ENCODE assay signal across 20 cellular contexts in genomic region chr12:78081590-78082314, GRCh38.
DNase-seq lines count a peak whose midpoint lies in the region; ATAC-seq and TF ChIP-seq lines count a peak whose summit lies in the region.
"Had no signal": no experiment of that assay in that cellular context is flagged by ENCODE, and none has a peak within 500 bp of the region (broad histone marks: within the 10 kb centered on the region; RNA-seq: fewer than 3 reads in every experiment).

No MANE protein-coding gene starts in this region.

- H3K9me3 Mint-ChIP-seq in chondrocyte (ENCODE audit: low read depth) (no peaks in the 10 kb centered on the region), CD14-positive monocyte (peaks cover 0 to 4% (median 2%) of the 10 kb centered on the region in 7 donors)
- H3K9me3 Mint-ChIP-seq in stimulated activated memory B cell treated with anti-CD40 and anti-IgM and Interleukin-4, amounts not matched to agents 10 μg/mL and 1 μg/mL and 100 μg/mL, for 72 hours: no peaks in the 10 kb centered on the region
- H3K9me3 Mint-ChIP-seq: GM23338, H9 had no signal

- H3K27me3 ChIP-seq in H7 (ENCODE audit: control insufficient read depth, insufficient read depth, low read length): no peaks in the 10 kb centered on the region
- H3K27me3 ChIP-seq: BLaER1 treated with 17β-estradiol and CSF1 and Interleukin-3, amounts not matched to agents 10 nM and 100 nM had no signal

- H3K4me3 Mint-ChIP-seq in chondrocyte (ENCODE audit: unreplicated experiment): no peak overlapping the region
- no peak overlapping the region for H3K4me3 Mint-ChIP-seq in stimulated activated memory B cell treated with anti-CD40 and anti-IgM and Interleukin-4, amounts not matched to agents 10 μg/mL and 1 μg/mL and 100 μg/mL, for 72 hours
- H3K4me3 Mint-ChIP-seq in CD14-positive monocyte: peak overlapping the region in 1 of 2 donors; percentile 32
- H3K4me3 Mint-ChIP-seq: B cell; CD4-positive, CD25-positive, alpha-beta regulatory T cell; CD8-positive, alpha-beta memory T cell; GM23338; H9; IgD-negative memory B cell had no signal

- H3K36me3 Mint-ChIP-seq in chondrocyte (ENCODE audit: low read depth) (no peaks in the 10 kb centered on the region), CD14-positive monocyte (no peaks in the 10 kb centered on the region)
- no peaks in the 10 kb centered on the region for H3K36me3 Mint-ChIP-seq in stimulated activated memory B cell treated with anti-CD40 and anti-IgM and Interleukin-4, amounts not matched to agents 10 μg/mL and 1 μg/mL and 100 μg/mL, for 72 hours
- H3K36me3 Mint-ChIP-seq: CD4-positive, CD25-positive, alpha-beta regulatory T cell; CD8-positive, alpha-beta memory T cell; IgD-negative memory B cell had no signal

- DNase-seq in chondrocyte (ENCODE audit: low spot score) (no peak), H7 (no peak), CD14-positive monocyte (ENCODE audit: low spot score) (no peak), SHP77 (lab: John Stamatoyannopoulos, UW) (no peak)
- DNase-seq: CD4-positive, CD25-positive, alpha-beta regulatory T cell; CD8-positive, alpha-beta memory T cell; COR-L47; DMS 273 treated with DMSO at 0.1 percent for 48 hours; DMS53; DND-41; H9; Karpas-422; KBM-7 had no signal

- H3K4me1 Mint-ChIP-seq in chondrocyte (ENCODE audit: low read depth) (peaks cover 2% of the 10 kb centered on the region), CD14-positive monocyte (no peaks in the 10 kb centered on the region)
- H3K4me1 Mint-ChIP-seq in stimulated activated memory B cell treated with anti-CD40 and anti-IgM and Interleukin-4, amounts not matched to agents 10 μg/mL and 1 μg/mL and 100 μg/mL, for 72 hours: no peaks in the 10 kb centered on the region
- H3K4me1 Mint-ChIP-seq: B cell; CD4-positive, CD25-positive, alpha-beta regulatory T cell; CD8-positive, alpha-beta memory T cell; GM23338; H9; IgD-negative memory B cell had no signal

- peak overlapping the region; percentile 43 for H3K27ac Mint-ChIP-seq in chondrocyte (ENCODE audit: unreplicated experiment)
- H3K27ac Mint-ChIP-seq in stimulated activated memory B cell treated with anti-CD40 and anti-IgM and Interleukin-4, amounts not matched to agents 10 μg/mL and 1 μg/mL and 100 μg/mL, for 72 hours: no peak overlapping the region
- no peak overlapping the region for H3K27ac Mint-ChIP-seq in CD14-positive monocyte
- H3K27ac Mint-ChIP-seq: B cell; CD4-positive, CD25-positive, alpha-beta regulatory T cell; CD8-positive, alpha-beta memory T cell; GM23338; H9; IgD-negative memory B cell had no signal

- H3K36me3 ChIP-seq in H7 (replicated peaks; ENCODE audit: control insufficient read depth, insufficient read depth, low read length): no peaks in the 10 kb centered on the region
- H3K36me3 ChIP-seq: BLaER1 treated with 17β-estradiol and CSF1 and Interleukin-3, amounts not matched to agents 10 nM and 100 nM had no signal

- intact Hi-C loops in CD14-positive monocyte (cut with micrococcal nuclease): no loop called here

- no peak for TF ChIP-seq CTCF in chondrocyte (IDR thresholded peaks at IDR 0.05)
- TF ChIP-seq CTCF in CD14-positive monocyte (IDR thresholded peaks at IDR 0.05): no peak

- H3K4me3 ChIP-seq in H7 (ENCODE audit: insufficient read depth, low read depth, low read length): no peak overlapping the region
- H3K4me3 ChIP-seq: BLaER1 treated with 17β-estradiol and CSF1 and Interleukin-3, amounts not matched to agents 10 nM and 100 nM; GM23338 had no signal

- peak; percentile 53 for ATAC-seq in GM18868 (IDR thresholded peaks at IDR 0.05; ENCODE audit: unreplicated experiment)
- peak; percentile 44 for ATAC-seq in HG03432 (IDR thresholded peaks at IDR 0.05; ENCODE audit: unreplicated experiment)
- peak; percentile 40 for ATAC-seq in stimulated activated memory B cell treated with anti-CD40 and anti-IgM and Interleukin-4, amounts not matched to agents 10 μg/mL and 1 μg/mL and 100 μg/mL, for 72 hours
- ATAC-seq: GM23338 had no signal

- H3K27me3 Mint-ChIP-seq in chondrocyte (ENCODE audit: low read depth): no peaks in the 10 kb centered on the region
- H3K27me3 Mint-ChIP-seq in stimulated activated memory B cell treated with anti-CD40 and anti-IgM and Interleukin-4, amounts not matched to agents 10 μg/mL and 1 μg/mL and 100 μg/mL, for 72 hours: no peaks in the 10 kb centered on the region
- H3K27me3 Mint-ChIP-seq in CD14-positive monocyte (ENCODE audit: low read depth in 3 of 3): peaks cover 0 to 1% (median 0%) of the 10 kb centered on the region in 3 donors
- H3K27me3 Mint-ChIP-seq: B cell; CD4-positive, CD25-positive, alpha-beta regulatory T cell; CD8-positive, alpha-beta memory T cell; IgD-negative memory B cell had no signal
